ENCODE assay signal across 8 cellular contexts in the genomic region with DNA sequence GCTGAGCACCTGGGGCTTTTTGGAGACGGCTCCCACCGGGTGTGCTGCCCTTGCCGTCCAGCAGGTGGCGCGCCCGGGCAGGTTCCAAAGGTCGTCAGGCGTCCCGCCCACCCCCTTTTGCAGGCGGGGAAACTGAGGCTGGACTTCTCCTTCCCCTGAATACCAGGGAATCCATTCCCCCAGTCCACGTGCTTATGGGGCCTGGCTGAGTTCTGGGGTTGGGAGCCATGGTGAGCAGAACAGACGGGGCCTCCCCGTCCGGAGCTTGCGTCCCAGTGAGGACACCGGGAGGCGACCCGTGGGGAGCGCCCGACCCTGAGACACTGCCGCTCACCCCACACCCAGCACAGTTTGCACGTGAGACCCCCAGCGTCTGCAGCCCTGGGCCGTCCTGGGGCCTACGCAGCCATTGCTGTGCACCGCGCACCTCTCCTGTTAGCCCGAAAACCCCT. TPM values are rescaled to one million over a fixed set of nuclear protein-coding genes. Genes with fewer than 3 reads are reported as not detected.
DNase-seq lines count a peak whose midpoint lies in the region; ATAC-seq and TF ChIP-seq lines count a peak whose summit lies in the region.

No MANE protein-coding gene starts in this region.

- H2BK120ac ChIP-seq in mesendoderm (ENCODE audit: low read depth, low read length), result no peak overlapping the region

- no peak overlapping the region for H2AK5ac ChIP-seq in mesendoderm (ENCODE audit: low read length)

- ATAC-seq in GM18858 (IDR thresholded peaks at IDR 0.05; ENCODE audit: unreplicated experiment), result no peak

- DNase-seq in NCI-H2196 (lab: John Stamatoyannopoulos, UW; ENCODE audit: unreplicated experiment), result peak; percentile 0
- no peak for DNase-seq in NCI-H2196 treated with DMSO at 0.1 percent for 48 hours (lab: John Stamatoyannopoulos, UW; ENCODE audit: unreplicated experiment)
- DNase-seq in activated CD4-positive, CD25-positive, alpha-beta regulatory T cell treated with anti-CD3 and anti-CD28 coated beads, Interleukin-2, amount 50 U/mL, for 72 hours, result peak; percentile 76
- peak in 1 of 2 donors; percentile 26 for DNase-seq in cardiac fibroblast (ENCODE audit: low read depth in 2 of 2)
- DNase-seq in mesendoderm, result peak; percentile 43
- peak; percentile 4 to 58 (median 44) for DNase-seq in stimulated activated naive CD4-positive, alpha-beta T cell (lab: John Stamatoyannopoulos, UW)
- no peak for DNase-seq in COR-L47 (lab: John Stamatoyannopoulos, UW)

- H2BK5ac ChIP-seq in mesendoderm (ENCODE audit: low read length), result no peak overlapping the region

- H3K36me3 ChIP-seq in mesendoderm (ENCODE audit: control insufficient read depth, insufficient read depth, low read length), result no peaks in the 10 kb centered on the region

- H4K8ac ChIP-seq in mesendoderm (ENCODE audit: low read depth, low read length), result no peak overlapping the region

- H3K4me1 ChIP-seq in mesendoderm (ENCODE audit: control insufficient read depth, low read depth, low read length), result no peaks in the 10 kb centered on the region

- H3K18ac ChIP-seq in mesendoderm (ENCODE audit: low read length), result no peak overlapping the region

- WGBS in mesendoderm (ENCODE audit: extremely low coverage, insufficient coverage, low lambda C conversion rate), result no CpG with 5 or more reads among the region's 28 CpGs

- TF ChIP-seq CTCF in cardiac fibroblast (IDR thresholded peaks at IDR 0.05; ENCODE audit: low read depth, low read length), result peak; percentile 93

- H3K79me1 ChIP-seq in mesendoderm (ENCODE audit: low read length), result no peaks in the 10 kb centered on the region

- H3K4ac ChIP-seq in mesendoderm (ENCODE audit: low read depth, low read length), result no peak overlapping the region

- no peak overlapping the region for H3K4me3 ChIP-seq in cardiac fibroblast (replicated peaks in 1 of 2; ENCODE audit: low read depth in 2 of 2, low read length in 2 of 2)
- H3K4me3 ChIP-seq in mesendoderm (ENCODE audit: low read length), result no peak overlapping the region

- no peak overlapping the region for H2BK15ac ChIP-seq in mesendoderm (replicated peaks; ENCODE audit: low read depth)

- H3K56ac ChIP-seq in mesendoderm (ENCODE audit: low read length), result no peak overlapping the region

- H4K5ac ChIP-seq in mesendoderm (ENCODE audit: low read length), result no peak overlapping the region

- H3K79me2 ChIP-seq in mesendoderm (ENCODE audit: control insufficient read depth, insufficient read depth, low read length), result no peaks in the 10 kb centered on the region

- H3K9ac ChIP-seq in mesendoderm (ENCODE audit: low read length), result no peak overlapping the region

- H3K4me2 ChIP-seq in mesendoderm (ENCODE audit: low read length), result no peak overlapping the region

- H3K23ac ChIP-seq in mesendoderm (ENCODE audit: low read length), result no peak overlapping the region

- H3K27ac ChIP-seq in mesendoderm (ENCODE audit: low read depth, low read length), result no peak overlapping the region

- no peaks in the 10 kb centered on the region for H3K27me3 ChIP-seq in mesendoderm (ENCODE audit: insufficient read depth, low read length, poor library complexity)

RNA-seq across cellular contexts. Expression of a gene that starts 51.8 kb away (rescaled TPM):
- polyA plus RNA-seq in mesendoderm (2013, experiment 1 of 2), result 9.3 TPM
- polyA plus RNA-seq in mesendoderm (2013, experiment 2 of 2), result 10.2 TPM

RNA-seq across cellular contexts. Expression of a gene that starts 57.7 kb away (rescaled TPM):
- 13.4 TPM for polyA plus RNA-seq in mesendoderm (2013, experiment 1 of 2)
- polyA plus RNA-seq in mesendoderm (2013, experiment 2 of 2), result 13.1 TPM

Comparison
In these comparisons a context has a peak if more than half of its experiments do, and no peak if none do; other contexts are left out.
1. DNase-seq: peak in NCI-H2196 (single experiment), activated CD4-positive, CD25-positive, alpha-beta regulatory T cell treated with anti-CD3 and anti-CD28 coated beads, Interleukin-2, amount 50 U/mL, for 72 hours (single experiment), mesendoderm (single experiment) and stimulated activated naive CD4-positive, alpha-beta T cell (6 of 6); none in NCI-H2196 treated with DMSO at 0.1 percent for 48 hours (single experiment) and COR-L47 (single experiment).